ENCODE assay signal across 1 cellular context in genomic region chr22:38506118-38506962, GRCh38.
TF ChIP-seq lines count a peak whose summit lies in the region.

TSS of gene DDX17 (minus strand) at chr22:38506311.

TF ChIP-seq in HepG2, 621 proteins besides CTCF, POLR2A, EP300 and RAD21 (continued from another document and continues in another):
- TF ChIP-seq ZNF687 (CRISPR knock-in tag; IDR thresholded peaks at IDR 0.05) (peak; percentile 70), SPEN (CRISPR knock-in tag; IDR thresholded peaks at IDR 0.05; ENCODE audit: low read depth) (peak; percentile 57), BRD4 (CRISPR knock-in tag; IDR thresholded peaks at IDR 0.05) (0 out of 2 replicates have a peak, but pooled peaks have one; percentile 34), ZNF33A (CRISPR knock-in tag; IDR thresholded peaks at IDR 0.05; ENCODE audit: borderline replicate concordance) (no peak), ZNF318 (CRISPR knock-in tag; IDR thresholded peaks at IDR 0.05) (no peak), ELF3 (CRISPR knock-in tag; IDR thresholded peaks at IDR 0.05) (0 out of 2 replicates have a peak, but pooled peaks have one; percentile 53), ZNF530 (CRISPR knock-in tag; IDR thresholded peaks at IDR 0.05; ENCODE audit: low read depth) (no peak), DDIT3 (CRISPR knock-in tag; IDR thresholded peaks at IDR 0.05) (no peak), RBFOX2 (IDR thresholded peaks at IDR 0.05; ENCODE audit: low read depth, low read length) (peak; percentile 98), ATF6 (CRISPR knock-in tag; conservative IDR thresholded peaks at IDR 0.05) (no peak), SAFB2 (CRISPR knock-in tag; IDR thresholded peaks at IDR 0.05; ENCODE audit: borderline replicate concordance, low read depth) (no peak), ZNF468 (CRISPR knock-in tag; IDR thresholded peaks at IDR 0.05) (no peak), TRIM24 (CRISPR knock-in tag; IDR thresholded peaks at IDR 0.05) (no peak), SRF (IDR thresholded peaks at IDR 0.05; ENCODE audit: low read depth, low read length) (no peak), ZNF333 (CRISPR knock-in tag; IDR thresholded peaks at IDR 0.05; ENCODE audit: borderline replicate concordance) (no peak), ZNF740 (CRISPR knock-in tag; IDR thresholded peaks at IDR 0.05) (no peak), HNF1B (CRISPR knock-in tag; IDR thresholded peaks at IDR 0.05) (peak; percentile 55; the same call in 1 of the 2 replicates), ZNF768 (CRISPR knock-in tag; IDR thresholded peaks at IDR 0.05) (no peak), HOXA7 (CRISPR knock-in tag; IDR thresholded peaks at IDR 0.05) (no peak), NR2F1 (CRISPR knock-in tag; IDR thresholded peaks at IDR 0.05) (no peak), SMARCE1 (IDR thresholded peaks at IDR 0.05; ENCODE audit: borderline replicate concordance) (no peak), SMAD3 (CRISPR knock-in tag; IDR thresholded peaks at IDR 0.05) (0 out of 2 replicates have a peak, but pooled peaks have one; percentile 1), SALL2 (CRISPR knock-in tag; IDR thresholded peaks at IDR 0.05) (no peak; the same call in 1 of the 2 replicates), TERF1 (CRISPR knock-in tag; IDR thresholded peaks at IDR 0.05) (no peak), ZSCAN9 (CRISPR knock-in tag; IDR thresholded peaks at IDR 0.05; ENCODE audit: borderline replicate concordance) (0 out of 2 replicates have a peak, but pooled peaks have one; percentile 59), KLF16 (CRISPR knock-in tag; IDR thresholded peaks at IDR 0.05) (peak in 1 of 2 experiments; percentile 42; a peak in 1 of 4 replicates), ZSCAN21 (CRISPR knock-in tag; IDR thresholded peaks at IDR 0.05; ENCODE audit: borderline replicate concordance) (peak; percentile 8; the same call in 1 of the 2 replicates), ZNF20 (CRISPR knock-in tag; IDR thresholded peaks at IDR 0.05) (no peak), ZZZ3 (CRISPR knock-in tag; IDR thresholded peaks at IDR 0.05; ENCODE audit: borderline replicate concordance) (no peak), ELF4 (CRISPR knock-in tag; IDR thresholded peaks at IDR 0.05; ENCODE audit: borderline replicate concordance) (no peak), ZBTB37 (CRISPR knock-in tag; IDR thresholded peaks at IDR 0.05) (0 out of 2 replicates have a peak, but pooled peaks have one; percentile 46), KLF12 (CRISPR knock-in tag; IDR thresholded peaks at IDR 0.05; ENCODE audit: borderline replicate concordance) (0 out of 2 replicates have a peak, but pooled peaks have one; percentile 54), THAP11 (CRISPR knock-in tag; IDR thresholded peaks at IDR 0.05) (0 out of 2 replicates have a peak, but pooled peaks have one; percentile 14), ZNF234 (CRISPR knock-in tag; conservative IDR thresholded peaks at IDR 0.05) (no peak), HOMEZ (CRISPR knock-in tag; IDR thresholded peaks at IDR 0.05; ENCODE audit: low read depth) (no peak; the same call in 1 of the 2 replicates), SIN3A (IDR thresholded peaks at IDR 0.05; ENCODE audit: borderline replicate concordance, low read depth, low read length) (0 out of 2 replicates have a peak, but pooled peaks have one; percentile 14), TP53 (CRISPR knock-in tag; conservative IDR thresholded peaks at IDR 0.05) (0 out of 2 replicates have a peak, but pooled peaks have one; percentile 30), GATA4 (IDR thresholded peaks at IDR 0.05; ENCODE audit: borderline replicate concordance, low read depth) (no peak), IRF2 (CRISPR knock-in tag; IDR thresholded peaks at IDR 0.05) (peak; percentile 64; the same call in 1 of the 2 replicates), MED1 (CRISPR knock-in tag; IDR thresholded peaks at IDR 0.05) (peak; percentile 64; the same call in 1 of the 2 replicates), ZNF550 (CRISPR knock-in tag; IDR thresholded peaks at IDR 0.05; ENCODE audit: borderline replicate concordance) (no peak)
